ENCODE assay signal across 24 cellular contexts in genomic region chr18:79916546-79917350, GRCh38. TPM values are rescaled to one million over a fixed set of nuclear protein-coding genes. Genes with fewer than 3 reads are reported as not detected.
DNase-seq lines count a peak whose midpoint lies in the region; ATAC-seq and TF ChIP-seq lines count a peak whose summit lies in the region.
"Had no signal": no experiment of that assay in that cellular context is flagged by ENCODE, and none has a peak within 500 bp of the region (broad histone marks: within the 10 kb centered on the region; RNA-seq: fewer than 3 reads in every experiment).

No MANE protein-coding gene starts in this region.

- no peak overlapping the region for H3K27ac Mint-ChIP-seq in activated T-cell treated with anti-CD3 and anti-CD28 coated beads, Interleukin-2, amount 50 U/mL, for 24 hours
- H3K27ac Mint-ChIP-seq in chondrocyte (ENCODE audit: unreplicated experiment): no peak overlapping the region
- peak overlapping the region in 8 of 10 donors; percentile 63 to 97 (median 70) for H3K27ac Mint-ChIP-seq in naive thymus-derived CD8-positive, alpha-beta T cell
- H3K27ac Mint-ChIP-seq: activated CD8-positive, alpha-beta T cell treated with anti-CD3 and anti-CD28 coated beads, Interleukin-2, amount 10 ng/mL, durations not matched to agents 7 days and 5 days; activated T-helper 1 cell treated with anti-CD3 and anti-CD28 coated beads, Interleukin-12 subunit alpha, Interleukin-12 subunit beta, Interleukin-2, Interleukin-4 antibody, amounts not matched to agents 30 ng/mL and 10 ng/mL and 1 ng/mL, durations not matched to agents 14 hours and 24 hours and 36 hours; nephron; WTC11 had no signal

- H3K23ac ChIP-seq in mesenchymal stem cell (ENCODE audit: low read length in 2 of 2): no peak overlapping the region

- H3K9me3 ChIP-seq in tibial artery: no peaks in the 10 kb centered on the region
- no peaks in the 10 kb centered on the region for H3K9me3 ChIP-seq in mesenchymal stem cell (ENCODE audit: control insufficient read depth, low read length)
- H3K9me3 ChIP-seq: adrenal gland had no signal

- no peaks in the 10 kb centered on the region for H3K9me3 Mint-ChIP-seq in activated T-cell treated with anti-CD3 and anti-CD28 coated beads, Interleukin-2, amount 50 U/mL, for 24 hours
- H3K9me3 Mint-ChIP-seq in chondrocyte (ENCODE audit: low read depth): no peaks in the 10 kb centered on the region
- H3K9me3 Mint-ChIP-seq in naive thymus-derived CD8-positive, alpha-beta T cell: peaks cover 0 to 18% (median 0%) of the 10 kb centered on the region in 9 donors
- H3K9me3 Mint-ChIP-seq: activated T-helper 1 cell treated with anti-CD3 and anti-CD28 coated beads, Interleukin-12 subunit alpha, Interleukin-12 subunit beta, Interleukin-2, Interleukin-4 antibody, amounts not matched to agents 30 ng/mL and 10 ng/mL and 1 ng/mL, durations not matched to agents 14 hours and 24 hours and 36 hours; T-helper 2 cell treated with Interferon-gamma antibody and Interleukin-4, amounts not matched to agents 5 μg/mL and 100 μg/mL, for 36 hours; WTC11 had no signal

- H3K27me3 Mint-ChIP-seq in activated T-cell treated with anti-CD3 and anti-CD28 coated beads, Interleukin-2, amount 50 U/mL, for 24 hours: no peaks in the 10 kb centered on the region
- H3K27me3 Mint-ChIP-seq in chondrocyte (ENCODE audit: low read depth): no peaks in the 10 kb centered on the region
- H3K27me3 Mint-ChIP-seq in naive thymus-derived CD8-positive, alpha-beta T cell: no peaks in the 10 kb centered on the region
- H3K27me3 Mint-ChIP-seq: progenitor cell of endocrine pancreas had no signal

- TF ChIP-seq CTCF in chondrocyte (IDR thresholded peaks at IDR 0.05) (no peak), tibial artery (IDR thresholded peaks at IDR 0.05) (no peak)

- H4K91ac ChIP-seq in mesenchymal stem cell (ENCODE audit: low read length): no peak overlapping the region

- H3K4me1 ChIP-seq in tibial artery (no peaks in the 10 kb centered on the region), mesenchymal stem cell (ENCODE audit: control insufficient read depth, insufficient read depth, low read depth, low read length) (peaks cover 14% of the 10 kb centered on the region)
- H3K4me1 ChIP-seq: adrenal gland had no signal

- H2BK120ac ChIP-seq in mesenchymal stem cell (ENCODE audit: low read depth, low read length): no peak overlapping the region

- no peak overlapping the region for H2AK5ac ChIP-seq in mesenchymal stem cell (ENCODE audit: low read length, severe bottlenecking)

- peaks cover 23% of the 10 kb centered on the region for H3K4me1 Mint-ChIP-seq in activated T-cell treated with anti-CD3 and anti-CD28 coated beads, Interleukin-2, amount 50 U/mL, for 24 hours (ENCODE audit: low read depth)
- H3K4me1 Mint-ChIP-seq in chondrocyte (ENCODE audit: low read depth): no peaks in the 10 kb centered on the region
- peaks cover 21 to 33% (median 27%) of the 10 kb centered on the region in 4 donors for H3K4me1 Mint-ChIP-seq in naive thymus-derived CD8-positive, alpha-beta T cell

- no peak overlapping the region for H4K8ac ChIP-seq in mesenchymal stem cell (ENCODE audit: low read length)

- H3K4me3 ChIP-seq in tibial artery (no peak overlapping the region), mesenchymal stem cell (ENCODE audit: insufficient read depth in 1 of 2, low read depth in 1 of 2, low read length in 2 of 2) (no peak overlapping the region)
- H3K4me3 ChIP-seq: adrenal gland, BLaER1, SK-N-MC, skin epidermis had no signal

- no peak overlapping the region for H3K9ac ChIP-seq in mesenchymal stem cell (ENCODE audit: low read length)
- H3K9ac ChIP-seq: BLaER1 had no signal

- peaks cover 50% of the 10 kb centered on the region for H3K79me1 ChIP-seq in mesenchymal stem cell (replicated peaks; ENCODE audit: low read length, poor library complexity, severe bottlenecking)

- H3K36me3 Mint-ChIP-seq in activated T-cell treated with anti-CD3 and anti-CD28 coated beads, Interleukin-2, amount 50 U/mL, for 24 hours (ENCODE audit: low read depth): peaks cover 55% of the 10 kb centered on the region
- H3K36me3 Mint-ChIP-seq in chondrocyte (ENCODE audit: low read depth): peaks cover 20% of the 10 kb centered on the region
- peaks cover 0 to 18% (median 12%) of the 10 kb centered on the region in 3 donors for H3K36me3 Mint-ChIP-seq in naive thymus-derived CD8-positive, alpha-beta T cell

- no peak overlapping the region for H3K4me3 Mint-ChIP-seq in activated T-cell treated with anti-CD3 and anti-CD28 coated beads, Interleukin-2, amount 50 U/mL, for 24 hours
- no peak overlapping the region for H3K4me3 Mint-ChIP-seq in chondrocyte (ENCODE audit: unreplicated experiment)
- H3K4me3 Mint-ChIP-seq in naive thymus-derived CD8-positive, alpha-beta T cell: peak overlapping the region in 2 of 10 donors; percentile 9 to 66
- H3K4me3 Mint-ChIP-seq: activated CD8-positive, alpha-beta T cell treated with anti-CD3 and anti-CD28 coated beads, Interleukin-2, amount 10 ng/mL, durations not matched to agents 7 days and 5 days; activated T-helper 1 cell treated with anti-CD3 and anti-CD28 coated beads, Interleukin-12 subunit alpha, Interleukin-12 subunit beta, Interleukin-2, Interleukin-4 antibody, amounts not matched to agents 30 ng/mL and 10 ng/mL and 1 ng/mL, durations not matched to agents 14 hours and 24 hours and 36 hours; nephron; T-helper 2 cell treated with Interferon-gamma antibody and Interleukin-4, amounts not matched to agents 5 μg/mL and 100 μg/mL, for 36 hours; WTC11 had no signal

- no peak for ATAC-seq in naive thymus-derived CD8-positive, alpha-beta T cell
- ATAC-seq: activated CD8-positive, alpha-beta T cell treated with anti-CD3 and anti-CD28 coated beads, Interleukin-2, amount 10 ng/mL, durations not matched to agents 7 days and 5 days; stimulated activated naive CD8-positive, alpha-beta T cell treated with anti-CD3 and anti-CD28 coated beads, Interleukin-15, Interleukin-2, amounts not matched to agents 100 U/mL and 50 U/mL, for 24 hours; WTC11 had no signal

- peak; percentile 23 for DNase-seq in activated T-cell treated with anti-CD3 and anti-CD28 coated beads, Interleukin-2, amount 50 U/mL, for 24 hours
- DNase-seq in activated T-cell treated with anti-CD3 and anti-CD28 coated beads, Interleukin-2, amount 50 U/mL, for 1 hour: no peak
- DNase-seq in chondrocyte (ENCODE audit: low spot score) (peak; percentile 72), tibial artery (peak; percentile 7 to 46), SK-N-DZ (ENCODE audit: low spot score) (no peak), mesenchymal stem cell (no peak), DMS53 (lab: John Stamatoyannopoulos, UW) (no peak)
- DNase-seq in naive thymus-derived CD8-positive, alpha-beta T cell: peak in 1 of 10 donors; percentile 44
- DNase-seq: activated CD8-positive, alpha-beta T cell treated with anti-CD3 and anti-CD28 coated beads, Interleukin-2, amount 10 ng/mL, durations not matched to agents 7 days and 5 days; Calu3; IMR-90; mesendoderm; NCI-H1417 treated with DMSO at 0.1 percent for 48 hours; NCI-H524; stimulated activated naive CD8-positive, alpha-beta T cell treated with anti-CD3 and anti-CD28 coated beads, Interleukin-15, Interleukin-2, amounts not matched to agents 100 U/mL and 50 U/mL, for 24 hours had no signal

- H3K27me3 ChIP-seq in tibial artery: no peaks in the 10 kb centered on the region
- H3K27me3 ChIP-seq in mesenchymal stem cell (ENCODE audit: control insufficient read depth in 1 of 2, insufficient read depth in 1 of 2, low read length in 2 of 2): no peaks in the 10 kb centered on the region
- H3K27me3 ChIP-seq: adrenal gland, BLaER1 had no signal

- peaks cover 34 to 71% (median 69%) of the 10 kb centered on the region in 3 donors for H3K36me3 ChIP-seq in tibial artery
- H3K36me3 ChIP-seq in mesenchymal stem cell (ENCODE audit: control insufficient read depth in 1 of 2, insufficient read depth in 2 of 2, low read depth in 1 of 2, low read length in 2 of 2): peaks cover 44 to 68% of the 10 kb centered on the region in 2 experiments

- H2BK12ac ChIP-seq in mesenchymal stem cell (ENCODE audit: low read length in 2 of 2): no peak overlapping the region

- no peak overlapping the region for H2BK5ac ChIP-seq in mesenchymal stem cell (ENCODE audit: low read depth, low read length, poor library complexity, severe bottlenecking)

- H3K4ac ChIP-seq in mesenchymal stem cell (ENCODE audit: low read depth in 1 of 2, low read length in 2 of 2): no peak overlapping the region

- H3K14ac ChIP-seq in mesenchymal stem cell (ENCODE audit: low read length in 2 of 2): no peak overlapping the region

- WGBS in mesenchymal stem cell: 95% methylated on average over 29 of the region's 31 CpGs

- H2BK15ac ChIP-seq in mesenchymal stem cell (ENCODE audit: low read depth, poor library complexity, severe bottlenecking): no peak overlapping the region

- no peak overlapping the region for H3K18ac ChIP-seq in mesenchymal stem cell (ENCODE audit: low read depth in 1 of 2, low read length in 2 of 2)

- no peak overlapping the region for H3K27ac ChIP-seq in tibial artery
- H3K27ac ChIP-seq in mesenchymal stem cell (ENCODE audit: low read length, poor library complexity, severe bottlenecking): no peak overlapping the region
- H3K27ac ChIP-seq: adrenal gland, BLaER1, SK-N-MC, skin epidermis had no signal

- POLR2A ChIA-PET in naive thymus-derived CD8-positive, alpha-beta T cell (lab: Charles Lee): no interaction called here

- H2AFZ ChIP-seq in mesenchymal stem cell (ENCODE audit: low read depth, low read length): no peak overlapping the region

- intact Hi-C loops in tibial artery (cut with DNase I; ENCODE audit: low total_unique reads): no loop called here

- no peak overlapping the region for H3K4me2 ChIP-seq in mesenchymal stem cell (ENCODE audit: low read length, poor library complexity, severe bottlenecking)
- H3K4me2 ChIP-seq: BLaER1 had no signal

RNA-seq across cellular contexts. Expression of gene SLC66A2, which starts 34.7 kb away (rescaled TPM):
- total RNA-seq in chondrocyte: 27.6 to 32.1 TPM (median 29.1 TPM) in 3 replicates
- 10 to 100 TPM; 31.8 to 38.7 TPM for total RNA-seq in naive thymus-derived CD8-positive, alpha-beta T cell
- polyA plus RNA-seq in naive thymus-derived CD8-positive, alpha-beta T cell: 10 to 100 TPM; 14.1 to 22.0 (median 19.4) TPM
- 41.4 and 56.9 TPM in 2 replicates for polyA plus RNA-seq in SK-N-DZ (2014; cell fraction: cytosol; rRNA removed)
- 48.1 and 51.9 TPM in 2 replicates for polyA plus RNA-seq in SK-N-DZ (2014; cell fraction: nucleus; rRNA removed)
- polyA plus RNA-seq in mesenchymal stem cell (2013, experiment 1 of 2): 16.2 TPM
- 16.1 TPM for polyA plus RNA-seq in mesenchymal stem cell (2013, experiment 2 of 2)

RNA-seq across cellular contexts. Expression of gene HSBP1L1, which starts 47.7 kb away (rescaled TPM):
- 0.99 to 5.4 TPM (median 5.1 TPM) in 3 replicates for total RNA-seq in chondrocyte
- 10 to 100 TPM; 51.0 to 54.5 TPM for total RNA-seq in naive thymus-derived CD8-positive, alpha-beta T cell
- 10 to 100 TPM; 11.2 to 24.5 (median 16.0) TPM for polyA plus RNA-seq in naive thymus-derived CD8-positive, alpha-beta T cell
- polyA plus RNA-seq in SK-N-DZ (2014; cell fraction: cytosol; rRNA removed): 8.0 and 9.1 TPM in 2 replicates
- 8.1 and 10.7 TPM in 2 replicates for polyA plus RNA-seq in SK-N-DZ (2014; cell fraction: nucleus; rRNA removed)
- polyA plus RNA-seq in mesenchymal stem cell (2013, experiment 1 of 2): 34.5 TPM
- polyA plus RNA-seq in mesenchymal stem cell (2013, experiment 2 of 2): 31.5 TPM

Comparison
In these comparisons a context has a peak if more than half of its experiments do, and no peak if none do; other contexts are left out.
1. DNase-seq: peak in activated T-cell treated with anti-CD3 and anti-CD28 coated beads, Interleukin-2, amount 50 U/mL, for 24 hours (single experiment), chondrocyte (single experiment) and tibial artery (2 of 2); none in activated T-cell treated with anti-CD3 and anti-CD28 coated beads, Interleukin-2, amount 50 U/mL, for 1 hour (single experiment), SK-N-DZ (single experiment), mesenchymal stem cell (single experiment) and DMS53 (single experiment).
2. H3K27ac Mint-ChIP-seq: peak in naive thymus-derived CD8-positive, alpha-beta T cell (8 of 10); none in activated T-cell treated with anti-CD3 and anti-CD28 coated beads, Interleukin-2, amount 50 U/mL, for 24 hours (single experiment) and chondrocyte (single experiment).